ENCODE assay signal across 12 cellular contexts in genomic region chr13:32883501-32883900, GRCh38.
DNase-seq lines count a peak whose midpoint lies in the region; TF ChIP-seq lines count a peak whose summit lies in the region.
"Had no signal": no experiment of that assay in that cellular context is flagged by ENCODE, and none has a peak within 500 bp of the region (broad histone marks: within the 10 kb centered on the region; RNA-seq: fewer than 3 reads in every experiment).

No MANE protein-coding gene starts in this region.

- no peaks in the 10 kb centered on the region for H3K36me3 ChIP-seq in Caco-2 (ENCODE audit: control insufficient read depth, insufficient read depth, low read length)

- TF ChIP-seq CTCF in LNCaP clone FGC (IDR thresholded peaks at IDR 0.05; ENCODE audit: control insufficient read depth, extremely low read depth, insufficient read depth) (no peak), fibroblast of the aortic adventitia (IDR thresholded peaks at IDR 0.05; ENCODE audit: insufficient read depth, low read length) (no peak), osteocyte (IDR thresholded peaks at IDR 0.05) (no peak), Caco-2 (IDR thresholded peaks at IDR 0.05; ENCODE audit: insufficient read depth in 1 of 2, low read depth in 1 of 2, low read length in 1 of 2, severe bottlenecking in 1 of 2, unreplicated experiment in 1 of 2) (no peak)

- peak; percentile 31 for DNase-seq in A172 (ENCODE audit: low spot score)
- DNase-seq in LNCaP clone FGC (ENCODE audit: low read depth), result peak; percentile 23
- DNase-seq in NCI-H82 (lab: John Stamatoyannopoulos, UW), result peak; percentile 77
- DNase-seq in fibroblast of the aortic adventitia (ENCODE audit: low read depth), result peak; percentile 56
- no peak for DNase-seq in GM19240 (ENCODE audit: insufficient read length, low spot score)
- DNase-seq in osteocyte (ENCODE audit: extremely low spot score, unreplicated experiment), result no peak
- DNase-seq in stimulated activated naive CD4-positive, alpha-beta T cell (lab: John Stamatoyannopoulos, UW), result no peak
- DNase-seq in Caco-2, result no peak
- DNase-seq: activated naive CD4-positive, alpha-beta T cell treated with anti-CD3 and anti-CD28 coated beads for 36 hours; NCI-H1436 treated with DMSO at 0.1 percent for 48 hours; SIG-M5; stimulated activated CD4-positive, alpha-beta T cell treated with anti-CD3 and anti-CD28 coated beads, Interleukin-2, amount 100 ng/mL, for 24 hours had no signal

- no peaks in the 10 kb centered on the region for H3K27me3 ChIP-seq in Caco-2 (replicated peaks; ENCODE audit: control insufficient read depth, insufficient read depth, low read length)

- no peak overlapping the region for H3K4me3 ChIP-seq in LNCaP clone FGC (ENCODE audit: low read depth, low read length)
- no peak overlapping the region for H3K4me3 ChIP-seq in fibroblast of the aortic adventitia (ENCODE audit: low read depth, low read length)
- no peak overlapping the region for H3K4me3 ChIP-seq in Caco-2 (ENCODE audit: low read depth, low read length)

- peaks cover 8% of the 10 kb centered on the region for H3K9me3 ChIP-seq in Caco-2

- CTCF ChIA-PET in Caco-2 (lab: Charles Lee), result interaction anchor here (0.6 kb wide), 1 partner anchor 565 kb away, joined by 4 read pairs; no protein-coding TSS in a partner anchor

- POLR2A ChIA-PET in Caco-2 (lab: Charles Lee), result no interaction called here

- no peaks in the 10 kb centered on the region for H3K4me1 ChIP-seq in Caco-2

- no peak overlapping the region for H3K4me3 Mint-ChIP-seq in osteocyte (ENCODE audit: unreplicated experiment)
- no peak overlapping the region for H3K4me3 Mint-ChIP-seq in Caco-2 (ENCODE audit: unreplicated experiment)
- H3K4me3 Mint-ChIP-seq: activated naive CD4-positive, alpha-beta T cell treated with anti-CD3 and anti-CD28 coated beads for 36 hours had no signal

- H3K36me3 Mint-ChIP-seq in osteocyte (ENCODE audit: unreplicated experiment) (peaks cover 2% of the 10 kb centered on the region), Caco-2 (ENCODE audit: insufficient read depth, unreplicated experiment) (no peaks in the 10 kb centered on the region)

- H3K9me3 Mint-ChIP-seq in osteocyte (ENCODE audit: unreplicated experiment) (peaks cover 10% of the 10 kb centered on the region), Caco-2 (ENCODE audit: unreplicated experiment) (no peaks in the 10 kb centered on the region)

- H3K4me1 Mint-ChIP-seq in osteocyte (ENCODE audit: unreplicated experiment) (peaks cover 5% of the 10 kb centered on the region), Caco-2 (ENCODE audit: low read depth, unreplicated experiment) (no peaks in the 10 kb centered on the region)

- H3K27me3 Mint-ChIP-seq in osteocyte (ENCODE audit: unreplicated experiment), result peaks cover 15% of the 10 kb centered on the region
- H3K27me3 Mint-ChIP-seq in Caco-2 (ENCODE audit: insufficient read depth, unreplicated experiment), result peaks cover 5% of the 10 kb centered on the region

- BruUV-seq in Caco-2 (replicated peaks; lab: Mats Ljungman, UMichigan), result no TSS peak

- H3K27ac Mint-ChIP-seq in osteocyte (ENCODE audit: unreplicated experiment) (no peak overlapping the region), Caco-2 (ENCODE audit: unreplicated experiment) (no peak overlapping the region)
- H3K27ac Mint-ChIP-seq: activated naive CD4-positive, alpha-beta T cell treated with anti-CD3 and anti-CD28 coated beads for 36 hours had no signal

- intact Hi-C loops in Caco-2 (cut with micrococcal nuclease; ENCODE audit: unreplicated experiment), result no loop called here

Comparison
In these comparisons a context has a peak if more than half of its experiments do, and no peak if none do; other contexts are left out.
1. DNase-seq: peak in A172 (single experiment), LNCaP clone FGC (single experiment), NCI-H82 (single experiment) and fibroblast of the aortic adventitia (single experiment); none in GM19240 (single experiment), osteocyte (single experiment), stimulated activated naive CD4-positive, alpha-beta T cell (0 of 6) and Caco-2 (0 of 2).